ENCODE assay signal across 9 cellular contexts in the genomic region with DNA sequence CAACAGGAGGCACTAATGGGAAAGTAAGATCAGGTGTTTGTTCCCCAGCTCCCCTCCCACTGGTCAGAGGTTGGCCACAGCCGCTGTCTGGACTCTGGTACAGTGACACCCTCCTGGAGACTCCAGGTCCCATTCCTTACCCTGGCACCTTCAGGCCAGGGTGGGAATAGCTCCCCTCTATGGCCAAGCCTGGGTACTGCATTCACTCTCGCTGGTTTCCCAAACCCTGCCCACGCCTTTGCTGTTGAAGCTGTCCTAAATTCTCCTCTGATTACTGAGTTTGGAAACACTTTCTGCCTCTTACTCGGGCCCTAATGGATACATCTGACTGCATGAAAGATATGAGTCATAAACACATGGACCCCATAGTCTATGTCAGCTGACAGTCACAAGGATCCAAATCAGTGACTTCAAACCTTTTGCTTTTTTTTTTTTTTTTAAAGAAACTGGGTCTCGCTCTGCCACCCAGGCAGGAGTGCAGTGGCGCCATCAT. TPM values are rescaled to one million over a fixed set of nuclear protein-coding genes. Genes with fewer than 3 reads are reported as not detected.
A peak's percentile ranks its signal among the peaks of the same experiment; 100 is the strongest.
DNase-seq lines count a peak whose midpoint lies in the region; ATAC-seq and TF ChIP-seq lines count a peak whose summit lies in the region.
"Had no signal": no experiment of that assay in that cellular context is flagged by ENCODE, and none has a peak within 500 bp of the region (broad histone marks: within the 10 kb centered on the region; RNA-seq: fewer than 3 reads in every experiment).

No MANE protein-coding gene starts in this region.

- CTCF ChIA-PET in Calu3 (lab: Charles Lee): no interaction called here
- CTCF ChIA-PET in HCT116 (lab: Charles Lee): interaction anchor here (0.6 to 1.5 kb wide), 13 partner anchors 8 to 256 kb away, joined by 3 to 11 read pairs (median 4); no protein-coding TSS in a partner anchor

- peaks cover 13 to 22% of the 10 kb centered on the region in 2 experiments for H3K4me1 ChIP-seq in HCT116 (ENCODE audit: control insufficient read depth in 1 of 2, insufficient read depth in 2 of 2, low read length in 2 of 2)
- no peaks in the 10 kb centered on the region for H3K4me1 ChIP-seq in mucosa of descending colon (ENCODE audit: low read depth)
- H3K4me1 ChIP-seq: parathyroid adenoma had no signal

- peak; percentile 93 for ATAC-seq in HCT116
- peak; percentile 96 for ATAC-seq in mucosa of descending colon
- no peak for ATAC-seq in stimulated activated memory B cell treated with anti-CD40 and anti-IgM and Interleukin-4, amounts not matched to agents 10 μg/mL and 1 μg/mL and 100 μg/mL, for 72 hours

- RAD21 ChIA-PET in HCT116 (lab: Charles Lee; ENCODE audit: low non-redundant PET in 1 of 2, low total read pairs in 2 of 2, uncharacterized antibody in 2 of 2, unreplicated experiment in 2 of 2): no interaction called here

- intact Hi-C loops in Calu3 (cut with micrococcal nuclease; ENCODE audit: unreplicated experiment): no loop called here
- intact Hi-C loops in HCT116 (cut with micrococcal nuclease): no loop called here
- intact Hi-C loops in mucosa of descending colon (cut with DNase I, micrococcal nuclease): no loop called here

- no peaks in the 10 kb centered on the region for H3K36me3 Mint-ChIP-seq in Calu3 (ENCODE audit: insufficient read depth, unreplicated experiment)
- H3K36me3 Mint-ChIP-seq in stimulated activated memory B cell treated with anti-CD40 and anti-IgM and Interleukin-4, amounts not matched to agents 10 μg/mL and 1 μg/mL and 100 μg/mL, for 72 hours: no peaks in the 10 kb centered on the region

- H3K9me3 ChIP-seq in HCT116 (ENCODE audit: control insufficient read depth in 1 of 2, insufficient read depth in 1 of 2, low read depth in 1 of 2, low read length in 2 of 2) (no peaks in the 10 kb centered on the region), mucosa of descending colon (no peaks in the 10 kb centered on the region)

- in situ Hi-C loops in astrocyte of the spinal cord (cut with HindIII; ENCODE audit: low sequenced_read_pairs): no loop called here

- no peaks in the 10 kb centered on the region for H3K9me2 ChIP-seq in HCT116 (ENCODE audit: insufficient read depth)

- TF ChIP-seq CTCF in Calu3 (IDR thresholded peaks at IDR 0.05; ENCODE audit: unreplicated experiment) (peak; percentile 75), HCT116 (IDR thresholded peaks at IDR 0.05 in 2 of 3, conservative IDR thresholded peaks at IDR 0.05 in 1 of 3; ENCODE audit: borderline replicate concordance in 1 of 3, insufficient read depth in 1 of 3, low read depth in 2 of 3, low read length in 2 of 3) (peak; percentile 78 to 95 (median 93)), astrocyte of the spinal cord (IDR thresholded peaks at IDR 0.05; ENCODE audit: low read depth, low read length) (peak; percentile 55), mucosa of descending colon (IDR thresholded peaks at IDR 0.05) (peak; percentile 43)

- no peak overlapping the region for H3K4me3 Mint-ChIP-seq in Calu3 (ENCODE audit: low read depth, unreplicated experiment)
- H3K4me3 Mint-ChIP-seq in stimulated activated memory B cell treated with anti-CD40 and anti-IgM and Interleukin-4, amounts not matched to agents 10 μg/mL and 1 μg/mL and 100 μg/mL, for 72 hours: no peak overlapping the region

- H3K4me2 ChIP-seq in HCT116 (ENCODE audit: low read length): no peak overlapping the region

- no peaks in the 10 kb centered on the region for H3K79me2 ChIP-seq in HCT116 (ENCODE audit: insufficient read depth, low read length)
- H3K79me2 ChIP-seq: parathyroid adenoma had no signal

- no peaks in the 10 kb centered on the region for H3K9me3 Mint-ChIP-seq in Calu3 (ENCODE audit: low read depth, unreplicated experiment)
- no peaks in the 10 kb centered on the region for H3K9me3 Mint-ChIP-seq in stimulated activated memory B cell treated with anti-CD40 and anti-IgM and Interleukin-4, amounts not matched to agents 10 μg/mL and 1 μg/mL and 100 μg/mL, for 72 hours

- BruUV-seq in Calu3 (replicated peaks; lab: Mats Ljungman, UMichigan) (no TSS peak), HCT116 (replicated peaks; lab: Mats Ljungman, UMichigan) (no TSS peak)

- H3K4me3 ChIP-seq in HCT116 (replicated peaks in 1 of 2; ENCODE audit: low read depth in 1 of 2, low read length in 2 of 2): no peak overlapping the region
- no peak overlapping the region for H3K4me3 ChIP-seq in astrocyte of the spinal cord (ENCODE audit: low read depth, low read length)
- no peak overlapping the region for H3K4me3 ChIP-seq in mucosa of descending colon

- peaks cover 17% of the 10 kb centered on the region for H3K4me1 Mint-ChIP-seq in Calu3 (ENCODE audit: low read depth, unreplicated experiment)
- H3K4me1 Mint-ChIP-seq in stimulated activated memory B cell treated with anti-CD40 and anti-IgM and Interleukin-4, amounts not matched to agents 10 μg/mL and 1 μg/mL and 100 μg/mL, for 72 hours: peaks cover 41% of the 10 kb centered on the region

- no peak overlapping the region for H3K27ac ChIP-seq in HCT116 (ENCODE audit: low read depth, low read length)
- H3K27ac ChIP-seq: parathyroid adenoma had no signal

- DNase-seq in Calu3 (no peak), HCT116 (ENCODE audit: low read depth, low spot score) (peak; percentile 54), astrocyte of the spinal cord (ENCODE audit: low read depth, low spot score) (no peak), mucosa of descending colon (peak in 2 of 3 donors; percentile 44 to 62), NCI-H1417 treated with DMSO at 0.1 percent for 48 hours (lab: John Stamatoyannopoulos, UW) (no peak), epidermal melanocyte (ENCODE audit: insufficient read length, low spot score) (no peak), NCI-H2171 treated with DMSO at 0.1 percent for 48 hours (lab: John Stamatoyannopoulos, UW) (no peak)

- TF ChIP-seq RAD21 in HCT116 (IDR thresholded peaks at IDR 0.05; ENCODE audit: low read depth): peak; percentile 60

- no peaks in the 10 kb centered on the region for H3K27me3 ChIP-seq in HCT116 (ENCODE audit: insufficient read depth, low read length)

- POLR2A ChIA-PET in HCT116 (lab: Charles Lee): no interaction called here

- no peak for TF ChIP-seq POLR2A in HCT116 (IDR thresholded peaks at IDR 0.05; ENCODE audit: borderline replicate concordance, extremely low read depth, insufficient read depth, insufficient read length)

- H2AFZ ChIP-seq in HCT116 (ENCODE audit: low read depth, low read length, poor library complexity, severe bottlenecking): no peak overlapping the region
- H2AFZ ChIP-seq: parathyroid adenoma had no signal

- no peak overlapping the region for H3K27ac Mint-ChIP-seq in Calu3 (ENCODE audit: unreplicated experiment)
- H3K27ac Mint-ChIP-seq in stimulated activated memory B cell treated with anti-CD40 and anti-IgM and Interleukin-4, amounts not matched to agents 10 μg/mL and 1 μg/mL and 100 μg/mL, for 72 hours: no peak overlapping the region

- H3K36me3 ChIP-seq in HCT116 (ENCODE audit: control insufficient read depth in 1 of 2, insufficient read depth in 2 of 2, low read length in 2 of 2): no peaks in the 10 kb centered on the region
- H3K36me3 ChIP-seq in mucosa of descending colon (ENCODE audit: low read depth): no peaks in the 10 kb centered on the region

- H3K27me3 Mint-ChIP-seq in Calu3 (ENCODE audit: unreplicated experiment): peaks cover 59% of the 10 kb centered on the region
- no peaks in the 10 kb centered on the region for H3K27me3 Mint-ChIP-seq in stimulated activated memory B cell treated with anti-CD40 and anti-IgM and Interleukin-4, amounts not matched to agents 10 μg/mL and 1 μg/mL and 100 μg/mL, for 72 hours

- no peaks in the 10 kb centered on the region for H4K20me1 ChIP-seq in HCT116 (ENCODE audit: insufficient read depth)

- no peak overlapping the region for H3K9ac ChIP-seq in HCT116 (ENCODE audit: low read length)
- H3K9ac ChIP-seq: parathyroid adenoma had no signal

TF ChIP-seq in HCT116, 20 proteins besides CTCF, POLR2A, EP300 and RAD21 (continues in another document):
- TF ChIP-seq SIN3A (IDR thresholded peaks at IDR 0.05; ENCODE audit: low read depth): no peak
- TF ChIP-seq, protein P1, sequence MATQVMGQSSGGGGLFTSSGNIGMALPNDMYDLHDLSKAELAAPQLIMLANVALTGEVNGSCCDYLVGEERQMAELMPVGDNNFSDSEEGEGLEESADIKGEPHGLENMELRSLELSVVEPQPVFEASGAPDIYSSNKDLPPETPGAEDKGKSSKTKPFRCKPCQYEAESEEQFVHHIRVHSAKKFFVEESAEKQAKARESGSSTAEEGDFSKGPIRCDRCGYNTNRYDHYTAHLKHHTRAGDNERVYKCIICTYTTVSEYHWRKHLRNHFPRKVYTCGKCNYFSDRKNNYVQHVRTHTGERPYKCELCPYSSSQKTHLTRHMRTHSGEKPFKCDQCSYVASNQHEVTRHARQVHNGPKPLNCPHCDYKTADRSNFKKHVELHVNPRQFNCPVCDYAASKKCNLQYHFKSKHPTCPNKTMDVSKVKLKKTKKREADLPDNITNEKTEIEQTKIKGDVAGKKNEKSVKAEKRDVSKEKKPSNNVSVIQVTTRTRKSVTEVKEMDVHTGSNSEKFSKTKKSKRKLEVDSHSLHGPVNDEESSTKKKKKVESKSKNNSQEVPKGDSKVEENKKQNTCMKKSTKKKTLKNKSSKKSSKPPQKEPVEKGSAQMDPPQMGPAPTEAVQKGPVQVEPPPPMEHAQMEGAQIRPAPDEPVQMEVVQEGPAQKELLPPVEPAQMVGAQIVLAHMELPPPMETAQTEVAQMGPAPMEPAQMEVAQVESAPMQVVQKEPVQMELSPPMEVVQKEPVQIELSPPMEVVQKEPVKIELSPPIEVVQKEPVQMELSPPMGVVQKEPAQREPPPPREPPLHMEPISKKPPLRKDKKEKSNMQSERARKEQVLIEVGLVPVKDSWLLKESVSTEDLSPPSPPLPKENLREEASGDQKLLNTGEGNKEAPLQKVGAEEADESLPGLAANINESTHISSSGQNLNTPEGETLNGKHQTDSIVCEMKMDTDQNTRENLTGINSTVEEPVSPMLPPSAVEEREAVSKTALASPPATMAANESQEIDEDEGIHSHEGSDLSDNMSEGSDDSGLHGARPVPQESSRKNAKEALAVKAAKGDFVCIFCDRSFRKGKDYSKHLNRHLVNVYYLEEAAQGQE (IDR thresholded peaks at IDR 0.05; ENCODE audit: low read depth): no peak
- no peak for TF ChIP-seq ZFX (IDR thresholded peaks at IDR 0.05)
- TF ChIP-seq, protein P2, sequence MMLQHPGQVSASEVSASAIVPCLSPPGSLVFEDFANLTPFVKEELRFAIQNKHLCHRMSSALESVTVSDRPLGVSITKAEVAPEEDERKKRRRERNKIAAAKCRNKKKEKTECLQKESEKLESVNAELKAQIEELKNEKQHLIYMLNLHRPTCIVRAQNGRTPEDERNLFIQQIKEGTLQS (IDR thresholded peaks at IDR 0.05): no peak

RNA-seq across cellular contexts. Expression of a gene that starts 17.9 kb away (rescaled TPM):
- total RNA-seq in Calu3 (2022) (0.12 TPM in 1 of 2 replicates, not detected in the other), HCT116 (2021; ENCODE audit: unreplicated experiment) (4.3 TPM), mucosa of descending colon (1 to 10 TPM in 1 of 3 donors, under 1 TPM in 2; 0.22 to 1.0 (median 0.25) TPM)
- polyA plus RNA-seq in HCT116 (2012): 1.2 and 1.6 TPM in 2 replicates

RNA-seq across cellular contexts. Expression of a gene that starts 47.4 kb away (rescaled TPM):
- total RNA-seq in Calu3 (2022) (18.1 and 18.2 TPM in 2 replicates), HCT116 (2021; ENCODE audit: unreplicated experiment) (14.6 TPM), mucosa of descending colon (10 to 100 TPM; 12.0 to 13.2 (median 13.1) TPM)
- polyA plus RNA-seq in HCT116 (2012): 8.9 and 9.9 TPM in 2 replicates

Comparison
In these comparisons a context has a peak if more than half of its experiments do, and no peak if none do; other contexts are left out.
1. DNase-seq: peak in HCT116 (single experiment) and mucosa of descending colon (2 of 3); none in Calu3 (single experiment), astrocyte of the spinal cord (single experiment), NCI-H1417 treated with DMSO at 0.1 percent for 48 hours (single experiment), epidermal melanocyte (single experiment) and NCI-H2171 treated with DMSO at 0.1 percent for 48 hours (single experiment).
2. CTCF ChIP-seq: peak in every context shown above with its lines; median percentile 93 in HCT116; 75 in Calu3; 55 in astrocyte of the spinal cord; 43 in mucosa of descending colon.